ENCODE assay signal across 13 cellular contexts in genomic region chr3:12679468-12679867, GRCh38. TPM values are rescaled to one million over a fixed set of nuclear protein-coding genes. Genes with fewer than 3 reads are reported as not detected.
DNase-seq lines count a peak whose midpoint lies in the region; ATAC-seq and TF ChIP-seq lines count a peak whose summit lies in the region.
"Had no signal": no experiment of that assay in that cellular context is flagged by ENCODE, and none has a peak within 500 bp of the region (broad histone marks: within the 10 kb centered on the region; RNA-seq: fewer than 3 reads in every experiment).

No MANE protein-coding gene starts in this region.

- H3K27me3 ChIP-seq in PC-9 (ENCODE audit: insufficient read depth, low read depth) (no peaks in the 10 kb centered on the region), ovary (no peaks in the 10 kb centered on the region)
- H3K27me3 ChIP-seq in CD8-positive, alpha-beta T cell (ENCODE audit: insufficient read depth, low read length): no peaks in the 10 kb centered on the region
- H3K27me3 ChIP-seq: cardiac muscle cell had no signal

- TF ChIP-seq CTCF in PC-9 (conservative IDR thresholded peaks at IDR 0.05): no peak
- no peak for TF ChIP-seq CTCF in epithelial cell of esophagus (IDR thresholded peaks at IDR 0.05; ENCODE audit: insufficient read depth, low read depth, low read length, missing control alignments)
- no peak for TF ChIP-seq CTCF in CD8-positive, alpha-beta T cell (IDR thresholded peaks at IDR 0.05)
- TF ChIP-seq CTCF in ovary (IDR thresholded peaks at IDR 0.05): no peak

- no peaks in the 10 kb centered on the region for H3K27me3 Mint-ChIP-seq in CD8-positive, alpha-beta T cell (ENCODE audit: low read depth)

- H3K4me1 Mint-ChIP-seq in CD8-positive, alpha-beta T cell (ENCODE audit: low read depth): no peaks in the 10 kb centered on the region
- H3K4me1 Mint-ChIP-seq: memory B cell had no signal

- H3F3A ChIP-seq in PC-9 (ENCODE audit: insufficient read depth, low read depth): peaks cover 34% of the 10 kb centered on the region; the same call in 1 of the 2 replicates

- no peak for ATAC-seq in CD8-positive, alpha-beta T cell

- POLR2A ChIA-PET in PC-9 (lab: Charles Lee; ENCODE audit: unreplicated experiment): interaction anchor here (0.5 kb wide), 1 partner anchor 17 kb away, joined by 7 read pairs; no protein-coding TSS in a partner anchor
- POLR2A ChIA-PET in CD8-positive, alpha-beta T cell (lab: Charles Lee): interaction anchor here (1.4 kb wide), 1 partner anchor 15 kb away, joined by 5 read pairs; the partner anchor contains the start of gene RAF1

- H3K9me3 Mint-ChIP-seq in CD8-positive, alpha-beta T cell: no peaks in the 10 kb centered on the region
- H3K9me3 Mint-ChIP-seq: memory B cell had no signal

- peak overlapping the region; percentile 13; the same call in 1 of the 2 replicates for H3K4me2 ChIP-seq in PC-9

- H3K4me3 Mint-ChIP-seq in CD8-positive, alpha-beta T cell: no peak overlapping the region
- H3K4me3 Mint-ChIP-seq: memory B cell had no signal

- no peaks in the 10 kb centered on the region for H3K9me3 ChIP-seq in PC-9 (ENCODE audit: insufficient read depth, low read depth)
- H3K9me3 ChIP-seq in CD8-positive, alpha-beta T cell (ENCODE audit: low read length): no peaks in the 10 kb centered on the region
- no peaks in the 10 kb centered on the region for H3K9me3 ChIP-seq in ovary

- H4K20me1 ChIP-seq in PC-9 (ENCODE audit: insufficient read depth): no peaks in the 10 kb centered on the region

- intact Hi-C loops in PC-9 (cut with micrococcal nuclease; ENCODE audit: unreplicated experiment) (no loop called here), ovary (cut with DNase I) (no loop called here)
- intact Hi-C loops in CD8-positive, alpha-beta T cell (cut with DNase I, micrococcal nuclease): no loop called here

- TF ChIP-seq POLR2A in ovary (IDR thresholded peaks at IDR 0.05): no peak

- no peak overlapping the region for H3K27ac Mint-ChIP-seq in CD8-positive, alpha-beta T cell
- H3K27ac Mint-ChIP-seq: memory B cell had no signal

- TF ChIP-seq EP300 in ovary (IDR thresholded peaks at IDR 0.05): no peak

- in situ Hi-C loops in KBM-7 (cut with MboI; ENCODE audit: low pct_unique_long_range_greater_than_20kb, low sequenced_read_pairs): no loop called here

- CTCF ChIA-PET in PC-9 (lab: Charles Lee): no interaction called here
- CTCF ChIA-PET in CD8-positive, alpha-beta T cell (lab: Charles Lee): interaction anchor here (1.0 kb wide), 1 partner anchor 12 kb away, joined by 3 read pairs; no protein-coding TSS in a partner anchor

- peak; percentile 98 for DNase-seq in ELR (ENCODE audit: low read depth)
- peak; percentile 67 to 95 for DNase-seq in PC-9
- DNase-seq in epithelial cell of esophagus (ENCODE audit: low read depth): peak; percentile 80
- peak; percentile 64 for DNase-seq in non-pigmented ciliary epithelial cell (ENCODE audit: low read depth)
- no peak for DNase-seq in KBM-7
- no peak for DNase-seq in CD8-positive, alpha-beta T cell
- DNase-seq in stimulated activated CD4-positive, alpha-beta T cell treated with anti-CD3 and anti-CD28 coated beads, Interleukin-4, amount 100 ng/mL, for 4 hours: no peak
- no peak for DNase-seq in ovary
- DNase-seq: Karpas-422, NCI-H524 treated with DMSO at 0.1 percent for 48 hours, small intestine had no signal

- no TSS peak for BruUV-seq in PC-9 (replicated peaks; lab: Mats Ljungman, UMichigan)

- 65 to 73% (median 69%) methylated on average over 6 of the region's 6 CpGs for WGBS in ovary, 3 donors

- no peaks in the 10 kb centered on the region for H3K36me3 Mint-ChIP-seq in CD8-positive, alpha-beta T cell
- H3K36me3 Mint-ChIP-seq: memory B cell had no signal

- no peaks in the 10 kb centered on the region for H3K9me2 ChIP-seq in PC-9 (ENCODE audit: insufficient read depth)

- no peaks in the 10 kb centered on the region for H3K79me2 ChIP-seq in PC-9 (ENCODE audit: low read depth)

- H3K4me1 ChIP-seq in PC-9 (replicated peaks; ENCODE audit: insufficient read depth) (peaks cover 29% of the 10 kb centered on the region), ovary (ENCODE audit: insufficient read depth) (peaks cover 2% of the 10 kb centered on the region)
- H3K4me1 ChIP-seq in CD8-positive, alpha-beta T cell (ENCODE audit: insufficient read depth, low read length): no peaks in the 10 kb centered on the region

- H3K36me3 ChIP-seq in PC-9 (ENCODE audit: low read depth) (no peaks in the 10 kb centered on the region), ovary (no peaks in the 10 kb centered on the region)
- no peaks in the 10 kb centered on the region for H3K36me3 ChIP-seq in CD8-positive, alpha-beta T cell (ENCODE audit: insufficient read depth, low read length)
- H3K36me3 ChIP-seq: cardiac muscle cell had no signal

- H2AFZ ChIP-seq in PC-9: no peak overlapping the region

- H3K27ac ChIP-seq in PC-9 (peak overlapping the region; percentile 22; the same call in 1 of the 2 replicates), ovary (no peak overlapping the region)
- H3K27ac ChIP-seq in CD8-positive, alpha-beta T cell (ENCODE audit: low read depth, low read length): no peak overlapping the region
- H3K27ac ChIP-seq: cardiac muscle cell had no signal

- H3K4me3 ChIP-seq in PC-9 (no peak overlapping the region), epithelial cell of esophagus (ENCODE audit: low read length) (no peak overlapping the region), ovary (no peak overlapping the region)
- H3K4me3 ChIP-seq in CD8-positive, alpha-beta T cell (ENCODE audit: low read depth, low read length): no peak overlapping the region
- H3K4me3 ChIP-seq: cardiac muscle cell had no signal

RNA-seq across cellular contexts. Expression of gene RAF1, which starts 15.6 kb away (rescaled TPM):
- total RNA-seq in PC-9 (2021) (65.3 and 72.4 TPM in 2 replicates), ovary (100 to 1,000 TPM in 2 of 7 donors, 10 to 100 TPM in 5; 75.0 to 106 (median 78.8) TPM)
- 100 to 1,000 TPM; 156 to 159 TPM for total RNA-seq in CD8-positive, alpha-beta T cell
- polyA plus RNA-seq in ovary: 10 to 100 TPM; 62.1 to 82.1 TPM

Comparison
In these comparisons a context has a peak if more than half of its experiments do, and no peak if none do; other contexts are left out.
1. DNase-seq: peak in ELR (single experiment), PC-9 (2 of 2), epithelial cell of esophagus (single experiment) and non-pigmented ciliary epithelial cell (single experiment); none in KBM-7 (single experiment), CD8-positive, alpha-beta T cell (0 of 7), stimulated activated CD4-positive, alpha-beta T cell treated with anti-CD3 and anti-CD28 coated beads, Interleukin-4, amount 100 ng/mL, for 4 hours (0 of 2) and ovary (0 of 5).